In the genomic region with DNA sequence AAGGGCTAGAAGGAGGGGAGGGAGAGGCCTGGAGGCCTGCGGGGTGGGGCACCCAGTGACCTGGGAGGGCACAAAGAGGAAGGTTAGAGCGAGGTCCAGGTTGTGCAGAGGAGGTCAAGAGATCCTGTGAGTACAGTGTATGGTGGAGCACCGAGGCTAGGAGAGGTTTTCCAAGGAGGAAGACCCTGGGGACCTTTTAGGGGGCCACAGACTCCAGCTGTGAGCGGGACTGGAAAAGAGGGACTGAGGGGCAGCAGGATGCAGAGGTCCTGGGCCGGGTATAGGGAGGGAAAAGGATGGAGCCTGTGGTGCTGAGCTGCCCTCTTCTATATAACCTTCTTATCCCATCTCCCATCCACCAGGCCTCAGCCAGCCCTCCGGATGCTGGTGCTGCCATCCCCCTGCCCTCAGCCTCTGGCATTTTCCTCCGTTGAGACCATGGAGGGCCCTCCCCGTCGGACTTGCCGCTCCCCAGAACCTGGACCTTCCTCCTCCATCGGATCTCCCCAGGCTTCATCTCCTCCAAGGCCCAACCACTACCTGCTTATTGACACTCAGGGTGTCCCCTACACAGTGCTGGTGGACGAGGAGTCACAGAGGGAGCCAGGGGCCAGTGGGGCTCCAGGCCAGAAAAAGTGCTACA, we compare ENCODE assay signal across 8 cellular contexts. TPM values are rescaled to one million over a fixed set of nuclear protein-coding genes. Genes with fewer than 3 reads are reported as not detected.
DNase-seq lines count a peak whose midpoint lies in the region; ATAC-seq, FAIRE-seq and TF ChIP-seq lines count a peak whose summit lies in the region.

No MANE protein-coding gene starts in this region.

- TF ChIP-seq CTCF in K562 (IDR thresholded peaks at IDR 0.05 in 2 of 3, conservative IDR thresholded peaks at IDR 0.05 in 1 of 3; ENCODE audit: insufficient read depth in 2 of 3, low read depth in 1 of 3, low read length in 3 of 3) (no peak), right lobe of liver (IDR thresholded peaks at IDR 0.05) (no peak), tibial artery (IDR thresholded peaks at IDR 0.05) (no peak)

- FAIRE-seq in K562 (lab: Jason Lieb, UNC) (no peak), H54 (lab: Jason Lieb, UNC) (no peak)

- TF ChIP-seq POLR2A in K562 (conservative IDR thresholded peaks at IDR 0.05), result peak; percentile 25; the same call in 1 of the 2 replicates
- TF ChIP-seq POLR2A in right lobe of liver (IDR thresholded peaks at IDR 0.05), result no peak
- no peak for TF ChIP-seq POLR2A in H54 (IDR thresholded peaks at IDR 0.05; ENCODE audit: low read depth, low read length)

- H3K36me3 Mint-ChIP-seq in activated T-cell treated with anti-CD3 and anti-CD28 coated beads, Interleukin-2, amount 50 U/mL, for 24 hours (ENCODE audit: low read depth), result peaks cover 71% of the 10 kb centered on the region

- peak overlapping the region; percentile 90 for H3K4me2 ChIP-seq in K562 (ENCODE audit: insufficient read depth, low read length)

- no peaks in the 10 kb centered on the region for H4K20me1 ChIP-seq in K562 (replicated peaks; ENCODE audit: control insufficient read depth, insufficient read depth, low read length)

- H3K36me3 ChIP-seq in K562 (ENCODE audit: control insufficient read depth, insufficient read depth, low read length), result peaks cover 26% of the 10 kb centered on the region; the same call in 2 of the 3 replicates
- peaks cover 0 to 10% (median 0%) of the 10 kb centered on the region in 4 donors for H3K36me3 ChIP-seq in right lobe of liver
- H3K36me3 ChIP-seq in tibial artery, result peaks cover 0 to 15% (median 10%) of the 10 kb centered on the region in 3 donors

- H3K4me1 Mint-ChIP-seq in activated T-cell treated with anti-CD3 and anti-CD28 coated beads, Interleukin-2, amount 50 U/mL, for 24 hours (ENCODE audit: low read depth), result peaks cover 56% of the 10 kb centered on the region

- H3K4me3 Mint-ChIP-seq in activated T-cell treated with anti-CD3 and anti-CD28 coated beads, Interleukin-2, amount 50 U/mL, for 24 hours, result peak overlapping the region; percentile 87

- in situ Hi-C loops in K562 (cut with MboI), result loop anchor here (25.0 kb wide), 2 partner anchors 507 to 668 kb away; partner anchors contain the start of genes TNNT1 and ZSCAN5A

- no peaks in the 10 kb centered on the region for H3K9me3 ChIP-seq in K562 (replicated peaks; ENCODE audit: control insufficient read depth, insufficient read depth, low read depth, low read length)
- H3K9me3 ChIP-seq in right lobe of liver, result no peaks in the 10 kb centered on the region
- H3K9me3 ChIP-seq in tibial artery, result no peaks in the 10 kb centered on the region

- H3K27ac ChIP-seq in K562 (ENCODE audit: extremely low read depth, low read depth, low read length) (peak overlapping the region; percentile 74), right lobe of liver (peak overlapping the region; percentile 63 to 76 (median 67)), tibial artery (peak overlapping the region; percentile 92 to 95)

- H3K4me1 ChIP-seq in K562 (replicated peaks in 1 of 2; ENCODE audit: control insufficient read depth in 2 of 2, insufficient read depth in 2 of 2, low read length in 2 of 2) (peaks cover 45 to 78% of the 10 kb centered on the region in 2 experiments), right lobe of liver (peaks cover 0 to 44% (median 11%) of the 10 kb centered on the region in 4 donors), tibial artery (peaks cover 0 to 80% (median 57%) of the 10 kb centered on the region in 4 donors)

- peak overlapping the region; percentile 88 to 98 for H3K9ac ChIP-seq in K562 (ENCODE audit: insufficient read depth in 1 of 2, low read depth in 2 of 2, low read length in 2 of 2)

- no peak for ATAC-seq in K562
- no peak for ATAC-seq in right lobe of liver
- ATAC-seq in GM18868 (IDR thresholded peaks at IDR 0.05; ENCODE audit: unreplicated experiment), result no peak

- no peaks in the 10 kb centered on the region for H3K27me3 Mint-ChIP-seq in activated T-cell treated with anti-CD3 and anti-CD28 coated beads, Interleukin-2, amount 50 U/mL, for 24 hours

- no TSS peak for BruUV-seq in K562 (replicated peaks; lab: Mats Ljungman, UMichigan)

- no peaks in the 10 kb centered on the region for H3K9me3 Mint-ChIP-seq in activated T-cell treated with anti-CD3 and anti-CD28 coated beads, Interleukin-2, amount 50 U/mL, for 24 hours

- TF ChIP-seq RAD21 in K562 (CRISPR knock-in tag; conservative IDR thresholded peaks at IDR 0.05 in 1 of 2, IDR thresholded peaks at IDR 0.05 in 1 of 2), result no peak

- WGBS in K562 (ENCODE audit: insufficient coverage, low coverage, missing lambda C conversion rate), result 33% methylated on average over 12 of the region's 12 CpGs
- 34% methylated on average over 8 of the region's 12 CpGs for WGBS in right lobe of liver (ENCODE audit: insufficient coverage, low coverage, low lambda C conversion rate, missing lambda C conversion rate)

- no peak overlapping the region for H2AFZ ChIP-seq in K562 (ENCODE audit: low read depth, low read length)

- peaks cover 79% of the 10 kb centered on the region for H3K79me2 ChIP-seq in K562 (ENCODE audit: control insufficient read depth, insufficient read depth, low read length)

- no peaks in the 10 kb centered on the region for H3K27me3 ChIP-seq in K562 (ENCODE audit: control insufficient read depth in 2 of 2, insufficient read depth in 2 of 2, low read length in 2 of 2)
- H3K27me3 ChIP-seq in right lobe of liver, result no peaks in the 10 kb centered on the region
- H3K27me3 ChIP-seq in tibial artery, result no peaks in the 10 kb centered on the region

- intact Hi-C loops in K562 (cut with micrococcal nuclease), result no loop called here
- intact Hi-C loops in right lobe of liver (cut with DNase I), result no loop called here
- intact Hi-C loops in tibial artery (cut with DNase I; ENCODE audit: low total_unique reads), result no loop called here

- DNase-seq in activated T-cell treated with anti-CD3 and anti-CD28 coated beads, Interleukin-2, amount 50 U/mL, for 24 hours, result no peak
- no peak for DNase-seq in activated T-cell treated with anti-CD3 and anti-CD28 coated beads, Interleukin-2, amount 50 U/mL, for 48 hours
- no peak for DNase-seq in K562 (ENCODE audit: extremely low read depth in 1 of 4, low spot score in 3 of 4)
- peak in 2 of 3 donors; percentile 24 to 50 for DNase-seq in right lobe of liver
- DNase-seq in tibial artery, result no peak
- no peak for DNase-seq in C1 segment of cervical spinal cord (lab: John Stamatoyannopoulos, UW)
- no peak for DNase-seq in H54 (ENCODE audit: insufficient read length, low spot score)

- H3K27ac Mint-ChIP-seq in activated T-cell treated with anti-CD3 and anti-CD28 coated beads, Interleukin-2, amount 50 U/mL, for 24 hours, result peak overlapping the region; percentile 99

- POLR2A ChIA-PET in K562 (lab: Yijun Ruan, JAX), result no interaction called here

- TF ChIP-seq EP300 in K562 (IDR thresholded peaks at IDR 0.05; ENCODE audit: low read length), result no peak

- CTCF ChIA-PET in K562 (lab: Yijun Ruan, JAX; ENCODE audit: low intra/inter-chr PET ratio), result interaction anchor here (1.0 kb wide), 1 partner anchor 10 kb away, joined by 3 read pairs; no protein-coding TSS in a partner anchor

- no peaks in the 10 kb centered on the region for H3K9me1 ChIP-seq in K562 (ENCODE audit: control insufficient read depth, insufficient read depth, low read length)

- H3K4me3 ChIP-seq in K562 (peak overlapping the region; percentile 94), right lobe of liver (peak overlapping the region; percentile 74 to 85 (median 81)), tibial artery (peak overlapping the region; percentile 86 to 92)

RNA-seq across cellular contexts. Expression of gene ZNF581, which starts 0.9 kb away (rescaled TPM):
- total RNA-seq in K562 (2011; cell fraction: chromatin; rRNA removed; ENCODE audit: low replicate concordance), result 8.2 and 21.8 TPM in 2 replicates
- 20.3 and 21.3 TPM in 2 replicates for total RNA-seq in K562 (2011; cell fraction: nucleolus; rRNA removed)
- total RNA-seq in K562 (2011; cell fraction: nucleoplasm; rRNA removed), result 16.7 and 16.8 TPM in 2 replicates
- total RNA-seq in K562 (2014; rRNA removed), result 18.6 and 26.4 TPM in 2 replicates
- 7.3 and 8.5 TPM in 2 replicates for total RNA-seq in K562 (2014; rRNA removed; fragmentation: Illumina TruSeq; extraction: Trizol)
- total RNA-seq in K562 (2015; rRNA removed; fragmentation: Illumina TruSeq; extraction: Trizol), result 8.6 and 11.0 TPM in 2 replicates
- 35.7 and 39.4 TPM in 2 replicates for total RNA-seq in K562 (2021)
- 15.4 and 26.0 TPM in 2 replicates for polyA plus RNA-seq in K562 (2011; rRNA removed)
- 30.9 and 47.7 TPM in 2 replicates for polyA plus RNA-seq in K562 (2011; cell fraction: cytosol; rRNA removed)
- 24.0 and 27.6 TPM in 2 replicates for polyA plus RNA-seq in K562 (2011; cell fraction: nucleus; rRNA removed)
- polyA plus RNA-seq in K562 (2012), result 19.0 and 47.4 TPM in 2 replicates
- 15.7 and 23.2 TPM in 2 replicates for polyA plus RNA-seq in K562 (2014; fragmentation: Illumina TruSeq; extraction: Trizol)
- 1 to 10 TPM; 2.4 to 5.8 TPM for polyA plus RNA-seq in K562 (2014; fragmentation: Nextera tagmentation; extraction: Ambion mirVana)
- 23.2 and 24.0 TPM in 2 replicates for polyA plus RNA-seq in K562 (2014; rRNA removed)
- 11.6 and 13.6 TPM in 2 replicates for polyA minus RNA-seq in K562 (2011; rRNA and poly(A)+ RNA removed)
- 15.3 and 31.1 TPM in 2 replicates for polyA minus RNA-seq in K562 (2011; cell fraction: cytosol; rRNA and poly(A)+ RNA removed)
- polyA minus RNA-seq in K562 (2011; cell fraction: nucleus; rRNA and poly(A)+ RNA removed), result 4.4 and 6.6 TPM in 2 replicates
- total RNA-seq in right lobe of liver, result 1 to 10 TPM; 2.7 to 7.3 (median 5.1) TPM

RNA-seq across cellular contexts. Expression of gene ZNF580, which starts 3.5 kb away (rescaled TPM):
- total RNA-seq in K562 (2011; cell fraction: chromatin; rRNA removed; ENCODE audit: low replicate concordance), result 26.2 and 41.7 TPM in 2 replicates
- 16.2 and 20.0 TPM in 2 replicates for total RNA-seq in K562 (2011; cell fraction: nucleolus; rRNA removed)
- total RNA-seq in K562 (2011; cell fraction: nucleoplasm; rRNA removed), result 33.4 and 56.4 TPM in 2 replicates
- total RNA-seq in K562 (2014; rRNA removed), result 13.9 and 24.4 TPM in 2 replicates
- total RNA-seq in K562 (2014; rRNA removed; fragmentation: Illumina TruSeq; extraction: Trizol), result 5.2 and 5.7 TPM in 2 replicates
- total RNA-seq in K562 (2015; rRNA removed; fragmentation: Illumina TruSeq; extraction: Trizol), result 6.0 and 6.8 TPM in 2 replicates
- 38.0 and 47.4 TPM in 2 replicates for total RNA-seq in K562 (2021)
- polyA plus RNA-seq in K562 (2011; rRNA removed), result 5.0 and 7.7 TPM in 2 replicates
- 10.9 and 21.1 TPM in 2 replicates for polyA plus RNA-seq in K562 (2011; cell fraction: cytosol; rRNA removed)
- polyA plus RNA-seq in K562 (2011; cell fraction: nucleus; rRNA removed), result 39.9 and 68.6 TPM in 2 replicates
- polyA plus RNA-seq in K562 (2012), result 41.5 and 62.4 TPM in 2 replicates
- polyA plus RNA-seq in K562 (2014; fragmentation: Illumina TruSeq; extraction: Trizol), result 12.7 and 15.5 TPM in 2 replicates
- 1 to 10 TPM; 2.3 to 3.9 TPM for polyA plus RNA-seq in K562 (2014; fragmentation: Nextera tagmentation; extraction: Ambion mirVana)
- polyA plus RNA-seq in K562 (2014; rRNA removed), result 25.2 and 30.8 TPM in 2 replicates
- polyA minus RNA-seq in K562 (2011; rRNA and poly(A)+ RNA removed), result 4.4 and 4.6 TPM in 2 replicates
- polyA minus RNA-seq in K562 (2011; cell fraction: cytosol; rRNA and poly(A)+ RNA removed), result 12.2 and 16.3 TPM in 2 replicates
- 7.3 and 8.8 TPM in 2 replicates for polyA minus RNA-seq in K562 (2011; cell fraction: nucleus; rRNA and poly(A)+ RNA removed)
- total RNA-seq in right lobe of liver, result 10 to 100 TPM in 1 of 6 experiments, 1 to 10 TPM in 5; 5.4 to 11.6 (median 6.5) TPM

RNA-seq across cellular contexts. Expression of gene CCDC106, which starts 3.7 kb away (rescaled TPM):
- total RNA-seq in K562 (2011; cell fraction: chromatin; rRNA removed; ENCODE audit: low replicate concordance), result 5.5 and 16.0 TPM in 2 replicates
- total RNA-seq in K562 (2011; cell fraction: nucleolus; rRNA removed), result 17.5 and 18.3 TPM in 2 replicates
- total RNA-seq in K562 (2011; cell fraction: nucleoplasm; rRNA removed), result 8.7 and 12.1 TPM in 2 replicates
- total RNA-seq in K562 (2014; rRNA removed) (17.8 and 21.9 TPM in 2 replicates), K562 (2014; rRNA removed; fragmentation: Illumina TruSeq; extraction: Trizol) (4.2 and 7.0 TPM in 2 replicates), K562 (2015; rRNA removed; fragmentation: Illumina TruSeq; extraction: Trizol) (12.2 and 14.3 TPM in 2 replicates), K562 (2021) (27.5 and 28.2 TPM in 2 replicates), right lobe of liver (10 to 100 TPM in 3 of 6 experiments, 1 to 10 TPM in 3; 6.1 to 19.7 (median 9.8) TPM)
- polyA plus RNA-seq in K562 (2011; rRNA removed) (7.6 and 11.2 TPM in 2 replicates), K562 (2014; fragmentation: Illumina TruSeq; extraction: Trizol) (19.1 and 21.9 TPM in 2 replicates), K562 (2014; fragmentation: Nextera tagmentation; extraction: Ambion mirVana) (under 1 TPM in 1 of 2 experiments, not detected in 1; 0.10 TPM), K562 (2014; rRNA removed) (24.1 and 25.9 TPM in 2 replicates)
- polyA plus RNA-seq in K562 (2011; cell fraction: cytosol; rRNA removed), result 11.0 and 22.8 TPM in 2 replicates
- 16.4 and 27.9 TPM in 2 replicates for polyA plus RNA-seq in K562 (2011; cell fraction: nucleus; rRNA removed)
- 22.8 and 23.5 TPM in 2 replicates for polyA plus RNA-seq in K562 (2012)
- polyA minus RNA-seq in K562 (2011; rRNA and poly(A)+ RNA removed), result 1.8 and 1.9 TPM in 2 replicates
- 7.2 and 12.6 TPM in 2 replicates for polyA minus RNA-seq in K562 (2011; cell fraction: cytosol; rRNA and poly(A)+ RNA removed)
- 5.3 and 6.4 TPM in 2 replicates for polyA minus RNA-seq in K562 (2011; cell fraction: nucleus; rRNA and poly(A)+ RNA removed)

RNA-seq across cellular contexts. Expression of gene U2AF2, which starts 10.5 kb away (rescaled TPM):
- 193 and 483 TPM in 2 replicates for total RNA-seq in K562 (2011; cell fraction: chromatin; rRNA removed; ENCODE audit: low replicate concordance)
- 266 and 305 TPM in 2 replicates for total RNA-seq in K562 (2011; cell fraction: nucleolus; rRNA removed)
- 221 and 225 TPM in 2 replicates for total RNA-seq in K562 (2011; cell fraction: nucleoplasm; rRNA removed)
- total RNA-seq in K562 (2014; rRNA removed) (279 and 332 TPM in 2 replicates), K562 (2014; rRNA removed; fragmentation: Illumina TruSeq; extraction: Trizol) (36.8 and 58.9 TPM in 2 replicates), K562 (2015; rRNA removed; fragmentation: Illumina TruSeq; extraction: Trizol) (157 and 162 TPM in 2 replicates), K562 (2021) (304 and 321 TPM in 2 replicates), right lobe of liver (10 to 100 TPM; 55.1 to 75.6 (median 63.5) TPM)
- polyA plus RNA-seq in K562 (2011; rRNA removed) (144 and 156 TPM in 2 replicates), K562 (2014; fragmentation: Illumina TruSeq; extraction: Trizol) (169 and 224 TPM in 2 replicates), K562 (2014; fragmentation: Nextera tagmentation; extraction: Ambion mirVana) (1 to 10 TPM; 3.0 to 4.4 TPM), K562 (2014; rRNA removed) (277 and 331 TPM in 2 replicates)
- polyA plus RNA-seq in K562 (2011; cell fraction: cytosol; rRNA removed), result 175 and 315 TPM in 2 replicates
- polyA plus RNA-seq in K562 (2011; cell fraction: nucleus; rRNA removed), result 395 and 527 TPM in 2 replicates
- polyA plus RNA-seq in K562 (2012), result 223 and 263 TPM in 2 replicates
- 42.9 and 75.8 TPM in 2 replicates for polyA minus RNA-seq in K562 (2011; rRNA and poly(A)+ RNA removed)
- 113 and 128 TPM in 2 replicates for polyA minus RNA-seq in K562 (2011; cell fraction: cytosol; rRNA and poly(A)+ RNA removed)
- polyA minus RNA-seq in K562 (2011; cell fraction: nucleus; rRNA and poly(A)+ RNA removed), result 91.7 and 99.0 TPM in 2 replicates

RNA-seq across cellular contexts. Expression of gene ZNF784, which starts 19.9 kb away (rescaled TPM):
- 6.3 and 14.3 TPM in 2 replicates for total RNA-seq in K562 (2011; cell fraction: chromatin; rRNA removed; ENCODE audit: low replicate concordance)
- total RNA-seq in K562 (2011; cell fraction: nucleolus; rRNA removed), result 10.0 and 12.5 TPM in 2 replicates
- 7.7 and 9.6 TPM in 2 replicates for total RNA-seq in K562 (2011; cell fraction: nucleoplasm; rRNA removed)
- 2.0 and 3.8 TPM in 2 replicates for total RNA-seq in K562 (2014; rRNA removed)
- 1.6 TPM in 2 replicates for total RNA-seq in K562 (2014; rRNA removed; fragmentation: Illumina TruSeq; extraction: Trizol)
- total RNA-seq in K562 (2015; rRNA removed; fragmentation: Illumina TruSeq; extraction: Trizol), result 2.7 and 3.2 TPM in 2 replicates
- 4.6 and 6.1 TPM in 2 replicates for total RNA-seq in K562 (2021)
- polyA plus RNA-seq in K562 (2011; rRNA removed), result 2.1 and 3.5 TPM in 2 replicates
- polyA plus RNA-seq in K562 (2011; cell fraction: cytosol; rRNA removed), result 2.0 and 4.3 TPM in 2 replicates
- 11.3 and 16.1 TPM in 2 replicates for polyA plus RNA-seq in K562 (2011; cell fraction: nucleus; rRNA removed)
- polyA plus RNA-seq in K562 (2012), result 7.3 and 7.9 TPM in 2 replicates
- 4.1 and 5.1 TPM in 2 replicates for polyA plus RNA-seq in K562 (2014; fragmentation: Illumina TruSeq; extraction: Trizol)
- polyA plus RNA-seq in K562 (2014; fragmentation: Nextera tagmentation; extraction: Ambion mirVana), result under 1 TPM; 0.14 to 0.17 TPM
- polyA plus RNA-seq in K562 (2014; rRNA removed), result 4.1 and 4.4 TPM in 2 replicates
- polyA minus RNA-seq in K562 (2011; rRNA and poly(A)+ RNA removed), result 1.4 TPM in 2 replicates
- polyA minus RNA-seq in K562 (2011; cell fraction: cytosol; rRNA and poly(A)+ RNA removed), result 1.3 and 2.6 TPM in 2 replicates
- 2.7 TPM in 2 replicates for polyA minus RNA-seq in K562 (2011; cell fraction: nucleus; rRNA and poly(A)+ RNA removed)
- total RNA-seq in right lobe of liver, result 1 to 10 TPM; 2.9 to 5.5 (median 4.1) TPM

Comparison
In these comparisons a context has a peak if more than half of its experiments do, and no peak if none do; other contexts are left out.
1. DNase-seq: peak in right lobe of liver (2 of 3); none in activated T-cell treated with anti-CD3 and anti-CD28 coated beads, Interleukin-2, amount 50 U/mL, for 24 hours (single experiment), activated T-cell treated with anti-CD3 and anti-CD28 coated beads, Interleukin-2, amount 50 U/mL, for 48 hours (0 of 2), K562 (0 of 4), tibial artery (0 of 2), C1 segment of cervical spinal cord (0 of 14) and H54 (single experiment).
2. Peak in every context shown above with its lines, with median percentiles within 50 percentile points of each other: H3K27ac ChIP-seq and H3K4me3 ChIP-seq.